In genomic region chr1:149843302-149844041, GRCh38 we compare ENCODE assay signal across 8 cellular contexts. TPM values are rescaled to one million over a fixed set of nuclear protein-coding genes. Genes with fewer than 3 reads are reported as not detected.
A peak's percentile ranks its signal among the peaks of the same experiment; 100 is the strongest.
DNase-seq lines count a peak whose midpoint lies in the region; ATAC-seq, FAIRE-seq and TF ChIP-seq lines count a peak whose summit lies in the region.

No MANE protein-coding gene starts in this region.

- peaks cover 52% of the 10 kb centered on the region for H3K79me2 ChIP-seq in astrocyte (ENCODE audit: insufficient read depth, low read length)

- ATAC-seq in Right ventricle myocardium inferior (no peak), HG03521 (IDR thresholded peaks at IDR 0.05; ENCODE audit: unreplicated experiment) (no peak)

- H3K4me2 ChIP-seq in astrocyte (ENCODE audit: low read length): peak overlapping the region; percentile 86

- no peak for TF ChIP-seq CTCF in cardiac muscle cell (IDR thresholded peaks at IDR 0.05; ENCODE audit: low read depth, low read length)
- TF ChIP-seq CTCF in astrocyte (IDR thresholded peaks at IDR 0.05; ENCODE audit: insufficient read depth, low read depth, low read length): no peak
- TF ChIP-seq CTCF in kidney epithelial cell (IDR thresholded peaks at IDR 0.05; ENCODE audit: insufficient read depth, low read length, poor library complexity, severe bottlenecking): no peak

- peak overlapping the region; percentile 86 for H3K9ac ChIP-seq in astrocyte (ENCODE audit: low read length)

- H3K9me3 ChIP-seq in cardiac muscle cell (ENCODE audit: low read depth) (no peaks in the 10 kb centered on the region), astrocyte (ENCODE audit: insufficient read depth, low read depth, low read length) (no peaks in the 10 kb centered on the region)

- DNase-seq in cardiac muscle cell (ENCODE audit: low read depth in 1 of 2, low spot score in 1 of 2) (peak in 1 of 2 donors; percentile 10), Right ventricle myocardium inferior (ENCODE audit: missing footprints) (no peak), astrocyte (ENCODE audit: low read depth) (no peak), kidney epithelial cell (ENCODE audit: low read depth) (no peak), substantia nigra (lab: John Stamatoyannopoulos, UW) (no peak), NCI-H1048 (lab: John Stamatoyannopoulos, UW) (no peak)
- no peak for DNase-seq in stimulated activated CD4-positive, alpha-beta T cell treated with anti-CD3 and anti-CD28 coated beads, Interleukin-1b, Interleukin-23, amount 100 ng/mL, for 48 hours

- peaks cover 4% of the 10 kb centered on the region for H3K36me3 Mint-ChIP-seq in astrocyte (ENCODE audit: low read depth, unreplicated experiment)

- peak overlapping the region; percentile 86 for H3K4me3 Mint-ChIP-seq in astrocyte (ENCODE audit: unreplicated experiment)

- peaks cover 34% of the 10 kb centered on the region for H4K20me1 ChIP-seq in astrocyte (ENCODE audit: insufficient read depth, low read length)

- FAIRE-seq in astrocyte (lab: Jason Lieb, UNC): no peak

- peaks cover 38% of the 10 kb centered on the region for H3K4me1 ChIP-seq in cardiac muscle cell (ENCODE audit: low read depth)
- H3K4me1 ChIP-seq in astrocyte (ENCODE audit: insufficient read depth, low read length): peaks cover 19% of the 10 kb centered on the region

- no peak overlapping the region for H2AFZ ChIP-seq in astrocyte (ENCODE audit: low read depth, low read length)

- H3K27me3 ChIP-seq in cardiac muscle cell (no peaks in the 10 kb centered on the region), astrocyte (ENCODE audit: insufficient read depth, low read length) (no peaks in the 10 kb centered on the region), kidney epithelial cell (ENCODE audit: control insufficient read depth, insufficient read depth, low read length) (no peaks in the 10 kb centered on the region)

- peaks cover 23% of the 10 kb centered on the region for H3K4me1 Mint-ChIP-seq in astrocyte (ENCODE audit: low read depth, unreplicated experiment)

- intact Hi-C loops in Right ventricle myocardium inferior (cut with DNase I): no loop called here

- H3K36me3 ChIP-seq in cardiac muscle cell (no peaks in the 10 kb centered on the region), astrocyte (ENCODE audit: insufficient read depth, low read length) (no peaks in the 10 kb centered on the region), kidney epithelial cell (ENCODE audit: control insufficient read depth, insufficient read depth, low read length) (no peaks in the 10 kb centered on the region)

- H3K4me3 ChIP-seq in cardiac muscle cell (peak overlapping the region; percentile 41), astrocyte (ENCODE audit: insufficient read depth, low read depth, low read length) (peak overlapping the region; percentile 71), kidney epithelial cell (ENCODE audit: low read depth, low read length) (peak overlapping the region; percentile 61)

- no peaks in the 10 kb centered on the region for H3K27me3 Mint-ChIP-seq in astrocyte (ENCODE audit: low read depth, unreplicated experiment)

- H3K27ac ChIP-seq in cardiac muscle cell (peak overlapping the region; percentile 80), astrocyte (ENCODE audit: low read depth, low read length) (peak overlapping the region; percentile 63), substantia nigra (ENCODE audit: low read depth, low read length, poor library complexity, severe bottlenecking) (peak overlapping the region; percentile 51)

- H3K27ac Mint-ChIP-seq in astrocyte (ENCODE audit: unreplicated experiment): peak overlapping the region; percentile 87

- H3K9me3 Mint-ChIP-seq in astrocyte (ENCODE audit: unreplicated experiment): no peaks in the 10 kb centered on the region

RNA-seq across cellular contexts. Expression of gene BOLA1, which starts 55.9 kb away (rescaled TPM):
- total RNA-seq in cardiac muscle cell: 26.2 and 46.0 TPM in 2 replicates
- polyA plus RNA-seq in cardiac muscle cell: 32.5 and 34.0 TPM in 2 replicates
- 15.3 TPM for total RNA-seq in Right ventricle myocardium inferior
- total RNA-seq in astrocyte: 6.1 and 7.0 TPM in 2 replicates
- total RNA-seq in kidney epithelial cell: 17.7 and 27.9 TPM in 2 replicates
